8 cellular contexts compared by ENCODE assay signal in the genomic region with DNA sequence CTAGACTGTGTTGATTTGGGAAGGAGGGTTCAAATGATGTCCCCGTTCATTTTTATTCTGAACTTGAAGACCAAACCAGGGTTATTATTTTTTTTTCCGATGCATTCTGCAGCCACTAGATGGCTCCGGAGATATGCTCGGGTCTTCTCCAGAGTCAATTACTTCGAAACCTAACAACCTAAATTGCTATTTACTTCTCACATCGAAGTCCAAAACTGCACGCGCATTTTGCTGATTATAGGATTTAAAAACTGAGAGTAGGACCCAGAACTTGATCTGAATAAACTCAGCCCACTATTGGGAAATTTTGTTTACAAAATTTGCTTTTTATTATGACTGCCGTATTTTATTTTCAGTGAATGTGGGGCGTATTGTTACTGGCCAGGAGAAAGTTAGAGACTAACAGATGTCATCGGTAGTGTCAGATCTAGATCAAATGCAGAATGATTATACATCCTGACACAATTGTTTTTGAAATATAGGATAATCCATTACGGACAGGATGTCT.
DNase-seq lines count a peak whose midpoint lies in the region; ATAC-seq, FAIRE-seq and TF ChIP-seq lines count a peak whose summit lies in the region.

No MANE protein-coding gene starts in this region.

- ATAC-seq in left lobe of liver: peak; percentile 94
- no peak for ATAC-seq in HG02642 (IDR thresholded peaks at IDR 0.05; ENCODE audit: poor library complexity, unreplicated experiment)

- FAIRE-seq in GM12891 (lab: Jason Lieb, UNC) (no peak), urothelium cell line (lab: Jason Lieb, UNC) (no peak)

- no peak for TF ChIP-seq POLR2A in GM12891 (IDR thresholded peaks at IDR 0.05; ENCODE audit: low read depth, low read length)

- DNase-seq in BE2C: peak; percentile 27
- peak; percentile 7 for DNase-seq in GM12891 (ENCODE audit: insufficient read length, low spot score)
- DNase-seq in NCI-H748 (lab: John Stamatoyannopoulos, UW; ENCODE audit: unreplicated experiment): peak; percentile 83
- DNase-seq in brain microvascular endothelial cell: peak; percentile 66
- no peak for DNase-seq in left lobe of liver (ENCODE audit: low spot score)
- DNase-seq in urothelium cell line (ENCODE audit: low spot score): peak; percentile 16
- no peak for DNase-seq in cortex of kidney (lab: John Stamatoyannopoulos, UW)

- H3K9me3 ChIP-seq in BE2C: no peaks in the 10 kb centered on the region

- in situ Hi-C loops in brain microvascular endothelial cell (cut with HindIII; ENCODE audit: low pct_ligation_motif_present, low sequenced_read_pairs): no loop called here

- no peaks in the 10 kb centered on the region for H3K4me1 ChIP-seq in BE2C

- H3K36me3 ChIP-seq in BE2C: no peaks in the 10 kb centered on the region
- H3K36me3 ChIP-seq in brain microvascular endothelial cell (replicated peaks): no peaks in the 10 kb centered on the region

- peak overlapping the region; percentile 67 for H3K4me3 ChIP-seq in BE2C (ENCODE audit: low read depth, low read length)
- peak overlapping the region; percentile 37 for H3K4me3 ChIP-seq in brain microvascular endothelial cell (ENCODE audit: low read depth, low read length)

- H3K27ac ChIP-seq in brain microvascular endothelial cell: peak overlapping the region; percentile 54

- TF ChIP-seq CTCF in BE2C (IDR thresholded peaks at IDR 0.05; ENCODE audit: low read depth, low read length) (peak; percentile 71), brain microvascular endothelial cell (IDR thresholded peaks at IDR 0.05; ENCODE audit: low read depth, low read length, missing control alignments) (peak; percentile 84)

- H3K27me3 ChIP-seq in BE2C (no peaks in the 10 kb centered on the region), brain microvascular endothelial cell (replicated peaks) (no peaks in the 10 kb centered on the region)

TF ChIP-seq in GM12891, 5 proteins besides CTCF, POLR2A, EP300 and RAD21:
- TF ChIP-seq TAF1 (IDR thresholded peaks at IDR 0.05; ENCODE audit: low read depth, low read length): no peak
- no peak for TF ChIP-seq SPI1 (IDR thresholded peaks at IDR 0.05; ENCODE audit: low read depth, low read length)
- no peak for TF ChIP-seq PAX5 (IDR thresholded peaks at IDR 0.05; ENCODE audit: insufficient read depth, low read length, severe bottlenecking)
- TF ChIP-seq POU2F2 (IDR thresholded peaks at IDR 0.05; ENCODE audit: low read depth, low read length): no peak

Comparison
In these comparisons a context has a peak if more than half of its experiments do, and no peak if none do; other contexts are left out.
1. DNase-seq: peak in BE2C (single experiment), GM12891 (single experiment), NCI-H748 (single experiment), brain microvascular endothelial cell (single experiment) and urothelium cell line (single experiment); none in left lobe of liver (single experiment) and cortex of kidney (single experiment).